ENCODE assay signal across 8 cellular contexts in the genomic region with DNA sequence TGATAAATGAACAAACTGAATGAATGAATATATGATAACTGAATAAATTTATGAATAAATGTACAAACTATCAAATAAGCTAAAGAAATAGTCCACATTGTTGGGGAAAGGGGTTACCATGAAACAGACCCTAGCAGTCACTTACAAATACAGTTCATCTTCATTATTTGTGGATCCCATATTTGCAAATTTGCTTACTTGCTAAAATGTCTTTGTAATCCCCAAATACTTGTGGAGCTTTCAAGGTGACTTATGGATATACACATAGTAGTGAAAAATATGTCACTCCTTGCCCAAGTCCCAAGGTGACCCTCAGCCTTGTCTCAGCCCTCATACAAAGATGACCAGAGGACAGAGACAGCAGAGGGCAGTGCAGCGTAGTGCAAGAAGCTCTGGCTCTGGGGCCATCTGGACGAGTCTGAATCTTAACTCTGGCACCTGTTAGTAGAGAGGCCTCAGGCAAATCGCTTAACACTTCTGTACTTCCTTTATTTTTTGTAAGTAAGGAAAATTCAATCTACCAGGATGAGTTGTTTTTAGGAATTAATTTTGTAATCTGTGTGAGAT. TPM values are rescaled to one million over a fixed set of nuclear protein-coding genes. Genes with fewer than 3 reads are reported as not detected.
DNase-seq lines count a peak whose midpoint lies in the region; ATAC-seq and TF ChIP-seq lines count a peak whose summit lies in the region.

No MANE protein-coding gene starts in this region.

- peak overlapping the region; percentile 41 to 54 (median 53) for H3K4me3 Mint-ChIP-seq in nephron

- H3K27ac ChIP-seq in Peyer's patch: no peak overlapping the region

- H3K4me1 Mint-ChIP-seq in nephron: no peaks in the 10 kb centered on the region

- H3K27ac Mint-ChIP-seq in nephron: no peak overlapping the region

- H3K36me3 Mint-ChIP-seq in nephron (ENCODE audit: low read depth): no peaks in the 10 kb centered on the region

- H3K9me3 Mint-ChIP-seq in nephron: no peaks in the 10 kb centered on the region

- no peak overlapping the region for H3K4me3 ChIP-seq in Peyer's patch

- TF ChIP-seq POLR2A in Peyer's patch (IDR thresholded peaks at IDR 0.05): no peak
- TF ChIP-seq POLR2A in erythroblast (IDR thresholded peaks at IDR 0.05; ENCODE audit: low read length): no peak

- TF ChIP-seq CTCF in Peyer's patch (IDR thresholded peaks at IDR 0.05) (peak in 4 of 6 experiments; percentile 30 to 49 (median 40)), nephron (IDR thresholded peaks at IDR 0.05; ENCODE audit: unreplicated experiment in 3 of 3) (peak in 2 of 3 experiments; percentile 44 to 45)

- peak; percentile 40 for DNase-seq in D341Med (ENCODE audit: low spot score)
- DNase-seq in HUDEP-2 (lab: John Stamatoyannopoulos, UW; ENCODE audit: unreplicated experiment in 76 of 76): peak in 66 of 76 experiments; percentile 1 to 69 (median 39)
- peak in 2 of 3 donors; percentile 64 to 79 for DNase-seq in Peyer's patch
- DNase-seq in erythroblast (lab: John Stamatoyannopoulos, UW): peak; percentile 70 to 75
- DNase-seq in activated effector memory CD4-positive, alpha-beta T cell treated with Interleukin-2 at 50 U/mL for 16 hours: no peak
- DNase-seq in activated T-cell treated with anti-CD3 and anti-CD28 coated beads, Interleukin-2, amount 50 U/mL, for 1 hour: no peak

- no peaks in the 10 kb centered on the region for H3K36me3 ChIP-seq in Peyer's patch

- H3K27me3 Mint-ChIP-seq in nephron (ENCODE audit: low read depth): no peaks in the 10 kb centered on the region

- H3K9me3 ChIP-seq in Peyer's patch: no peaks in the 10 kb centered on the region

- ATAC-seq in HG03378 (IDR thresholded peaks at IDR 0.05; ENCODE audit: unreplicated experiment): no peak

- H3K4me1 ChIP-seq in Peyer's patch: peaks cover 0 to 15% (median 3%) of the 10 kb centered on the region in 4 donors

- no peaks in the 10 kb centered on the region for H3K27me3 ChIP-seq in Peyer's patch

RNA-seq across cellular contexts. Expression of a gene that starts 3.1 kb away (rescaled TPM):
- 10 to 100 TPM in 1 of 4 donors, 1 to 10 TPM in 3; 1.9 to 10.7 (median 2.2) TPM for total RNA-seq in Peyer's patch

Comparison
In these comparisons a context has a peak if more than half of its experiments do, and no peak if none do; other contexts are left out.
1. DNase-seq: peak in D341Med (single experiment), HUDEP-2 (66 of 76), Peyer's patch (2 of 3) and erythroblast (2 of 2); none in activated effector memory CD4-positive, alpha-beta T cell treated with Interleukin-2 at 50 U/mL for 16 hours (single experiment) and activated T-cell treated with anti-CD3 and anti-CD28 coated beads, Interleukin-2, amount 50 U/mL, for 1 hour (single experiment).